Comparison of ENCODE assay signal across 16 cellular contexts in the genomic region with DNA sequence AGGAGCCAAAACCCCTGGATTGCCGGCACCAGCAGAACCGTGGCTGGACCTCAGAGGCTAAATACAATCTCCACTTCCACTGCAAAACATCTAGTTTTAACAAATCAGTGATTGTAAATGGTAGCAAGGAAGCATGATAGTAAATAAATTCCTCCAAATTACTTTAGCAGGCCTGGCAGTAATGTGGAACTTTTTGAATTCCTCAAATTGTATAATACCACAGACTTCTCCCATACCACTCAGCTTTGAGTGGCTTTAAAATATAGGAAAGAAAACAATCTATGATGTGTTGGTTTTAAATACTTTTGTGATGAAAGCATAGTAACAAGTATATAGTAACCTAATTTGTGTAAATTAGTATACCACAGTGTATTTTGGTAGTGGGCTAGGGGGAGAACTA.
DNase-seq lines count a peak whose midpoint lies in the region; ATAC-seq, FAIRE-seq and TF ChIP-seq lines count a peak whose summit lies in the region.
"Had no signal": no experiment of that assay in that cellular context is flagged by ENCODE, and none has a peak within 500 bp of the region (broad histone marks: within the 10 kb centered on the region; RNA-seq: fewer than 3 reads in every experiment).

No MANE protein-coding gene starts in this region.

- ATAC-seq in HG03342 (IDR thresholded peaks at IDR 0.05; ENCODE audit: unreplicated experiment) (no peak), HG03565 (IDR thresholded peaks at IDR 0.05; ENCODE audit: unreplicated experiment) (no peak)

- H3K36me3 ChIP-seq in neutrophil: peaks cover 1% of the 10 kb centered on the region
- H3K36me3 ChIP-seq: BLaER1 had no signal

- DNase-seq in AG20443 (ENCODE audit: low spot score) (peak; percentile 25), HTR-8/SVneo (ENCODE audit: insufficient read length, low spot score) (peak; percentile 14), astrocyte of the hippocampus (ENCODE audit: low read depth, low spot score) (peak; percentile 57), NOMO-1 treated with DMSO at 0.1 percent for 48 hours (lab: John Stamatoyannopoulos, UW; ENCODE audit: unreplicated experiment) (no peak)
- DNase-seq in activated naive CD4-positive, alpha-beta T cell treated with Interleukin-2 at 50 U/mL for 16 hours: no peak
- DNase-seq: MV-4-11, NCI-H1417 treated with DMSO at 0.1 percent for 48 hours, NCI-H2029, NCI-H510A, NCI-H82, SIG-M5 had no signal

- no peak for TF ChIP-seq CTCF in neutrophil (IDR thresholded peaks at IDR 0.05)

- peaks cover 12 to 26% of the 10 kb centered on the region in 2 experiments for H3K4me1 ChIP-seq in neutrophil (ENCODE audit: control insufficient read depth in 1 of 2, insufficient read depth in 1 of 2, low read depth in 1 of 2, low read length in 1 of 2)
- H3K4me1 ChIP-seq: BLaER1 had no signal

- FAIRE-seq in HTR-8/SVneo (lab: Jason Lieb, UNC): no peak
- FAIRE-seq: H54 had no signal

- H3K9me3 ChIP-seq in neutrophil: no peaks in the 10 kb centered on the region
- H3K9me3 ChIP-seq: BLaER1 had no signal

- H3K27me3 ChIP-seq in neutrophil: no peaks in the 10 kb centered on the region
- H3K27me3 ChIP-seq: BLaER1 had no signal

- H3K27ac ChIP-seq in neutrophil: peak overlapping the region; percentile 10
- H3K27ac ChIP-seq: BLaER1 had no signal

- no peak overlapping the region for H3K4me3 ChIP-seq in neutrophil (ENCODE audit: low read depth in 1 of 2, low read length in 1 of 2)
- H3K4me3 ChIP-seq: BLaER1 had no signal

Comparison
In these comparisons a context has a peak if more than half of its experiments do, and no peak if none do; other contexts are left out.
1. DNase-seq: peak in AG20443 (single experiment), HTR-8/SVneo (single experiment) and astrocyte of the hippocampus (single experiment); none in activated naive CD4-positive, alpha-beta T cell treated with Interleukin-2 at 50 U/mL for 16 hours (single experiment) and NOMO-1 treated with DMSO at 0.1 percent for 48 hours (single experiment).